In genomic region chr6:33840064-33840926, GRCh38 we compare ENCODE assay signal across 9 cellular contexts. TPM values are rescaled to one million over a fixed set of nuclear protein-coding genes. Genes with fewer than 3 reads are reported as not detected.
DNase-seq lines count a peak whose midpoint lies in the region; ATAC-seq and TF ChIP-seq lines count a peak whose summit lies in the region.
"Had no signal": no experiment of that assay in that cellular context is flagged by ENCODE, and none has a peak within 500 bp of the region (broad histone marks: within the 10 kb centered on the region; RNA-seq: fewer than 3 reads in every experiment).

No MANE protein-coding gene starts in this region.

- DNase-seq in G401 (ENCODE audit: low spot score) (peak; percentile 34), HEK293T (ENCODE audit: extremely low spot score) (peak; percentile 42), PC-9 (peak; percentile 64 to 95), hepatic stellate cell (ENCODE audit: low spot score) (peak; percentile 97)
- DNase-seq in activated naive CD4-positive, alpha-beta T cell treated with anti-CD3 and anti-CD28 coated beads, Interleukin-2, amount 50 U/mL, for 72 hours (ENCODE audit: low spot score in 2 of 2): peak in 1 of 2 donors; percentile 40
- peak in 2 of 3 experiments; percentile 15 to 22 for DNase-seq in stimulated activated CD4-positive, alpha-beta T cell treated with anti-CD3 and anti-CD28 coated beads, TNF-alpha, amount 100 ng/mL, for 4 hours (ENCODE audit: low read depth in 3 of 3)
- no peak for DNase-seq in activated CD8-positive, alpha-beta memory T cell treated with anti-CD3 and anti-CD28 coated beads for 24 hours

- H3K9me3 Mint-ChIP-seq in activated naive CD4-positive, alpha-beta T cell treated with anti-CD3 and anti-CD28 coated beads, Interleukin-2, amount 50 U/mL, for 72 hours: peaks cover 0 to 6% of the 10 kb centered on the region in 2 donors

- H3K27ac Mint-ChIP-seq in activated naive CD4-positive, alpha-beta T cell treated with anti-CD3 and anti-CD28 coated beads, Interleukin-2, amount 50 U/mL, for 72 hours: peak overlapping the region; percentile 1 to 36

- no peaks in the 10 kb centered on the region for H3K36me3 Mint-ChIP-seq in activated naive CD4-positive, alpha-beta T cell treated with anti-CD3 and anti-CD28 coated beads, Interleukin-2, amount 50 U/mL, for 72 hours

- intact Hi-C loops in PC-9 (cut with micrococcal nuclease; ENCODE audit: unreplicated experiment): loop anchor here (2.0 kb wide), 1 partner anchor 51 kb away; the partner anchor contains the start of gene LEMD2

- H3K79me2 ChIP-seq in PC-9 (ENCODE audit: low read depth): no peaks in the 10 kb centered on the region

- no peaks in the 10 kb centered on the region for H3K36me3 ChIP-seq in PC-9 (ENCODE audit: low read depth)
- H3K36me3 ChIP-seq: thyroid gland had no signal

- peaks cover 33% of the 10 kb centered on the region for H3K4me1 ChIP-seq in PC-9 (replicated peaks; ENCODE audit: insufficient read depth)

- ATAC-seq in activated naive CD4-positive, alpha-beta T cell treated with anti-CD3 and anti-CD28 coated beads, Interleukin-2, amount 50 U/mL, for 72 hours: peak; percentile 94 to 96
- ATAC-seq in HG02571 (IDR thresholded peaks at IDR 0.05; ENCODE audit: unreplicated experiment): no peak

- CTCF ChIA-PET in HEK293T (lab: Yijun Ruan, JAX) (interaction anchor here (0.7 to 1.5 kb wide), 4 partner anchors 34 to 72 kb away, joined by 3 to 4 read pairs (median 3); no protein-coding TSS in a partner anchor), PC-9 (lab: Charles Lee) (no interaction called here)

- no peak overlapping the region for H3K4me3 ChIP-seq in PC-9
- H3K4me3 ChIP-seq: thyroid gland had no signal

- no peaks in the 10 kb centered on the region for H4K20me1 ChIP-seq in PC-9 (ENCODE audit: insufficient read depth)

- peak overlapping the region; percentile 80 for H3K27ac ChIP-seq in PC-9
- H3K27ac ChIP-seq: thyroid gland had no signal

- no peaks in the 10 kb centered on the region for H3K27me3 ChIP-seq in PC-9 (ENCODE audit: insufficient read depth, low read depth)
- H3K27me3 ChIP-seq: thyroid gland had no signal

- in situ Hi-C loops in G401 (cut with HindIII; ENCODE audit: low sequenced_read_pairs): loop anchor here (25.0 kb wide), 1 partner anchor 297 kb away; the partner anchor contains the start of gene GRM4

- peak overlapping the region; percentile 66 for H3K4me2 ChIP-seq in PC-9

- no peak overlapping the region for H2AFZ ChIP-seq in PC-9

- no TSS peak for BruUV-seq in PC-9 (replicated peaks; lab: Mats Ljungman, UMichigan)

- TF ChIP-seq CTCF in PC-9 (conservative IDR thresholded peaks at IDR 0.05): no peak

- H3F3A ChIP-seq in PC-9 (ENCODE audit: insufficient read depth, low read depth): peaks cover 27% of the 10 kb centered on the region

- no peaks in the 10 kb centered on the region for H3K9me3 ChIP-seq in PC-9 (ENCODE audit: insufficient read depth, low read depth)
- H3K9me3 ChIP-seq: thyroid gland had no signal

- H3K9me2 ChIP-seq in PC-9 (ENCODE audit: insufficient read depth): no peaks in the 10 kb centered on the region

- POLR2A ChIA-PET in HEK293T (lab: Yijun Ruan, JAX): interaction anchor here (0.9 to 1.4 kb wide), 3 partner anchors 21 to 129 kb away, joined by 3 to 4 read pairs (median 3); partner anchors contain the start of genes LEMD2 and UQCC2
- POLR2A ChIA-PET in PC-9 (lab: Charles Lee; ENCODE audit: unreplicated experiment): interaction anchor here (0.6 to 0.7 kb wide), 2 partner anchors 123 to 270 kb away, joined by 3 read pairs; no protein-coding TSS in a partner anchor

TF ChIP-seq in HEK293T, 16 proteins besides CTCF, POLR2A, EP300 and RAD21:
- no peak for TF ChIP-seq CTBP1 (IDR thresholded peaks at IDR 0.05; ENCODE audit: borderline replicate concordance)
- TF ChIP-seq FOXK2 (IDR thresholded peaks at IDR 0.05): no peak
- TF ChIP-seq LEF1 (IDR thresholded peaks at IDR 0.05; ENCODE audit: borderline replicate concordance): no peak
- no peak for TF ChIP-seq TARDBP (IDR thresholded peaks at IDR 0.05)
- no peak for TF ChIP-seq SUZ12 (IDR thresholded peaks at IDR 0.05)
- TF ChIP-seq L3MBTL2 (conservative IDR thresholded peaks at IDR 0.05): no peak

RNA-seq across cellular contexts. Expression of gene MLN, which starts 36.5 kb away (rescaled TPM):
- 2.5 TPM in 1 of 2 replicates, not detected in the other for total RNA-seq in G401 (2014; rRNA removed; shearing (Covaris generic))
- not detected in 2 replicates for total RNA-seq in PC-9 (2021)
- not detected for total RNA-seq in activated naive CD4-positive, alpha-beta T cell treated with anti-CD3 and anti-CD28 coated beads, Interleukin-2, amount 50 U/mL, for 72 hours
- total RNA-seq: thyroid gland had no signal

RNA-seq across cellular contexts. Expression of gene LEMD2, which starts 51.4 kb away (rescaled TPM):
- 65.1 and 66.7 TPM in 2 replicates for total RNA-seq in G401 (2014; rRNA removed; shearing (Covaris generic))
- total RNA-seq in PC-9 (2021): 65.9 and 66.5 TPM in 2 replicates
- 10 to 100 TPM; 54.4 to 80.5 TPM for total RNA-seq in activated naive CD4-positive, alpha-beta T cell treated with anti-CD3 and anti-CD28 coated beads, Interleukin-2, amount 50 U/mL, for 72 hours
